ENCODE assay signal across 9 cellular contexts in genomic region chr5:132467292-132467984, GRCh38. TPM values are rescaled to one million over a fixed set of nuclear protein-coding genes. Genes with fewer than 3 reads are reported as not detected.
DNase-seq lines count a peak whose midpoint lies in the region; ATAC-seq lines count a peak whose summit lies in the region.
"Had no signal": no experiment of that assay in that cellular context is flagged by ENCODE, and none has a peak within 500 bp of the region (broad histone marks: within the 10 kb centered on the region; RNA-seq: fewer than 3 reads in every experiment).

No MANE protein-coding gene starts in this region.

- no peaks in the 10 kb centered on the region for H3K9me2 ChIP-seq in Karpas-422 (replicated peaks; ENCODE audit: insufficient read depth, low read length)

- H3K36me3 Mint-ChIP-seq in stimulated activated naive CD8-positive, alpha-beta T cell treated with anti-CD3 and anti-CD28 coated beads, Interleukin-15, Interleukin-2, amounts not matched to agents 100 ng/mL and 50 ng/mL, for 24 hours (ENCODE audit: low read depth), result peaks cover 29% of the 10 kb centered on the region
- no peaks in the 10 kb centered on the region for H3K36me3 Mint-ChIP-seq in activated naive CD8-positive, alpha-beta T cell treated with anti-CD3 and anti-CD28 coated beads, Interleukin-2, amount 50 U/mL, for 24 hours (ENCODE audit: low read depth)

- H3K4me3 ChIP-seq in Karpas-422 (ENCODE audit: low read length), result no peak overlapping the region
- H3K4me3 ChIP-seq: SK-N-MC had no signal

- no peaks in the 10 kb centered on the region for H3K9me3 ChIP-seq in Karpas-422 (ENCODE audit: low read length)

- H3K4me2 ChIP-seq in Karpas-422 (ENCODE audit: low read depth, low read length, poor library complexity, severe bottlenecking), result no peak overlapping the region

- H3K79me2 ChIP-seq in Karpas-422 (ENCODE audit: low read length), result no peaks in the 10 kb centered on the region

- no peaks in the 10 kb centered on the region for H4K20me1 ChIP-seq in Karpas-422 (ENCODE audit: insufficient read depth, low read depth, low read length)

- H3K27ac ChIP-seq in Karpas-422 (ENCODE audit: low read length), result no peak overlapping the region
- no peak overlapping the region for H3K27ac ChIP-seq in substantia nigra (ENCODE audit: low read depth, low read length, poor library complexity, severe bottlenecking)
- H3K27ac ChIP-seq: SK-N-MC had no signal

- no peaks in the 10 kb centered on the region for H3K36me3 ChIP-seq in Karpas-422 (ENCODE audit: insufficient read depth, low read length)

- H3K4me1 Mint-ChIP-seq in stimulated activated naive CD8-positive, alpha-beta T cell treated with anti-CD3 and anti-CD28 coated beads, Interleukin-15, Interleukin-2, amounts not matched to agents 100 ng/mL and 50 ng/mL, for 24 hours (ENCODE audit: low read depth), result peaks cover 100% of the 10 kb centered on the region
- peaks cover 81% of the 10 kb centered on the region for H3K4me1 Mint-ChIP-seq in activated naive CD8-positive, alpha-beta T cell treated with anti-CD3 and anti-CD28 coated beads, Interleukin-2, amount 50 U/mL, for 24 hours

- H3K27me3 ChIP-seq in Karpas-422 (ENCODE audit: low read length), result no peaks in the 10 kb centered on the region

- H3K4me1 ChIP-seq in Karpas-422 (ENCODE audit: low read length), result peaks cover 12% of the 10 kb centered on the region

- H2AFZ ChIP-seq in Karpas-422 (ENCODE audit: low read length), result no peak overlapping the region

- no peak overlapping the region for H3K9ac ChIP-seq in Karpas-422 (ENCODE audit: low read length)

- DNase-seq in stimulated activated naive CD8-positive, alpha-beta T cell treated with anti-CD3 and anti-CD28 coated beads, Interleukin-15, Interleukin-2, amounts not matched to agents 100 U/mL and 50 U/mL, for 24 hours, result no peak
- no peak for DNase-seq in activated naive CD8-positive, alpha-beta T cell treated with anti-CD3 and anti-CD28 coated beads, Interleukin-2, amount 50 U/mL, for 24 hours
- DNase-seq in Karpas-422 (no peak), NCI-H345 (lab: John Stamatoyannopoulos, UW) (no peak), substantia nigra (lab: John Stamatoyannopoulos, UW) (no peak)
- DNase-seq in stimulated activated CD4-positive, alpha-beta T cell treated with anti-CD3 and anti-CD28 coated beads, Interleukin-4, amount 100 ng/mL, for 1 hour, result no peak

- no peak for ATAC-seq in stimulated activated naive CD8-positive, alpha-beta T cell treated with anti-CD3 and anti-CD28 coated beads, Interleukin-15, Interleukin-2, amounts not matched to agents 100 U/mL and 50 U/mL, for 24 hours
- peak; percentile 35 for ATAC-seq in HG03520 (IDR thresholded peaks at IDR 0.05; ENCODE audit: unreplicated experiment)
- ATAC-seq in activated naive CD8-positive, alpha-beta T cell treated with anti-CD3 and anti-CD28 coated beads, Interleukin-2, amount 50 U/mL, for 24 hours, result no peak

- no peaks in the 10 kb centered on the region for H3K27me3 Mint-ChIP-seq in stimulated activated naive CD8-positive, alpha-beta T cell treated with anti-CD3 and anti-CD28 coated beads, Interleukin-15, Interleukin-2, amounts not matched to agents 100 ng/mL and 50 ng/mL, for 24 hours
- H3K27me3 Mint-ChIP-seq in activated naive CD8-positive, alpha-beta T cell treated with anti-CD3 and anti-CD28 coated beads, Interleukin-2, amount 50 U/mL, for 24 hours, result no peaks in the 10 kb centered on the region

- no peak overlapping the region for H3K4me3 Mint-ChIP-seq in stimulated activated naive CD8-positive, alpha-beta T cell treated with anti-CD3 and anti-CD28 coated beads, Interleukin-15, Interleukin-2, amounts not matched to agents 100 ng/mL and 50 ng/mL, for 24 hours
- no peak overlapping the region for H3K4me3 Mint-ChIP-seq in activated naive CD8-positive, alpha-beta T cell treated with anti-CD3 and anti-CD28 coated beads, Interleukin-2, amount 50 U/mL, for 24 hours

- H3K9me3 Mint-ChIP-seq in stimulated activated naive CD8-positive, alpha-beta T cell treated with anti-CD3 and anti-CD28 coated beads, Interleukin-15, Interleukin-2, amounts not matched to agents 100 ng/mL and 50 ng/mL, for 24 hours, result no peaks in the 10 kb centered on the region
- H3K9me3 Mint-ChIP-seq in activated naive CD8-positive, alpha-beta T cell treated with anti-CD3 and anti-CD28 coated beads, Interleukin-2, amount 50 U/mL, for 24 hours, result no peaks in the 10 kb centered on the region

- peak overlapping the region; percentile 33 for H3K27ac Mint-ChIP-seq in stimulated activated naive CD8-positive, alpha-beta T cell treated with anti-CD3 and anti-CD28 coated beads, Interleukin-15, Interleukin-2, amounts not matched to agents 100 ng/mL and 50 ng/mL, for 24 hours
- peak overlapping the region; percentile 77 for H3K27ac Mint-ChIP-seq in activated naive CD8-positive, alpha-beta T cell treated with anti-CD3 and anti-CD28 coated beads, Interleukin-2, amount 50 U/mL, for 24 hours

RNA-seq across cellular contexts. Expression of gene IRF1, which starts 23.1 kb away (rescaled TPM):
- total RNA-seq in Karpas-422 (2014; rRNA removed; shearing (Covaris generic); ENCODE audit: low replicate concordance), result 4.8 and 7.3 TPM in 2 replicates
